In the genomic region with DNA sequence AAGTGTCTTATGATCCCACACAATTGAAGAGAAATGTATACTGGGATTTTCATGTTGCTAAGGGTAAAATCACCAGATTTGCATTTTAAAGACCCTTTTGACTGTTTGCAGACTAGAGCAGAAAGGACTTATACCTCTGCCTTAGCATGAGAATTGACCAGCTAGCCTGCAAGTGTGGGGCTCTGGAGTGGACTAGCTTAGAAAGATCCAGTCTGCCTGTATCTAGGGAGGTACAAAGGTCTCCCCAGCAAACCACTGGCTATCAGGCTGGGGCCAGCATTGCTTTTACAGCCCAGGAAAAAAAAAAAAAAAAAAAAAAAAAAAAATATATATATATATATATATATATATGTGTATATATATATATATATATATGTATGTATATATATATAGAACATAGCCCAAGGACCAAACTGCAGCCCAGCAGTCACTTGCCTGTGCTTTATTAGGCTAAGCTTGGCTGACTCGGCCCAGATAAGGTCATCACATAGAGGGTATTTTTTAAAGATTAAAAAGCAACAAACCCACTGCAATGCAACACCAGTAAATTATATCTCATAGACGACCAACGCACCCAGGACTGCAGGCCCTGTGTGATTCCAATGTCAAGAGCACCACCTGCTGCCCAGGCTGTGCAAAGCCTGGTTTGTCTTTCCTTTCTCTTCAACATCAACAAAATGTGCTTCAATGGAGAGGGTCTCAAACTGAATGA, we compare ENCODE assay signal across 9 cellular contexts.
DNase-seq lines count a peak whose midpoint lies in the region; ATAC-seq and TF ChIP-seq lines count a peak whose summit lies in the region.
"Had no signal": no experiment of that assay in that cellular context is flagged by ENCODE, and none has a peak within 500 bp of the region (broad histone marks: within the 10 kb centered on the region; RNA-seq: fewer than 3 reads in every experiment).

No MANE protein-coding gene starts in this region.

- H3K9ac ChIP-seq in liver (ENCODE audit: low read depth in 1 of 2, low read length in 2 of 2) = no peak overlapping the region

- no peak overlapping the region for H3K27ac Mint-ChIP-seq in stimulated activated naive CD8-positive, alpha-beta T cell treated with anti-CD3 and anti-CD28 coated beads, Interleukin-15, amount 100 ng/mL, for 72 hours

- TF ChIP-seq CTCF in choroid plexus epithelial cell (conservative IDR thresholded peaks at IDR 0.05; ENCODE audit: low read depth, low read length) (peak; percentile 98), liver (IDR thresholded peaks at IDR 0.05; ENCODE audit: low read depth, low read length, missing input control) (peak; percentile 83)

- no peaks in the 10 kb centered on the region for H3K36me3 ChIP-seq in liver (ENCODE audit: control insufficient read depth in 4 of 4, insufficient read depth in 3 of 4, low read depth in 1 of 4, low read length in 3 of 4)
- H3K36me3 ChIP-seq: neutrophil had no signal

- H3K4me3 ChIP-seq in choroid plexus epithelial cell (ENCODE audit: low read depth, low read length) = no peak overlapping the region
- H3K4me3 ChIP-seq in liver (ENCODE audit: low read depth in 1 of 3, low read length in 3 of 3) = no peak overlapping the region

- no peaks in the 10 kb centered on the region for H3K27me3 ChIP-seq in liver (ENCODE audit: control insufficient read depth in 4 of 4, insufficient read depth in 4 of 4, low read length in 3 of 4)
- H3K27me3 ChIP-seq: neutrophil had no signal

- H3K4me1 ChIP-seq in liver (ENCODE audit: control insufficient read depth in 4 of 4, insufficient read depth in 4 of 4, low read length in 3 of 4) = no peaks in the 10 kb centered on the region

- H3K27ac ChIP-seq in liver (ENCODE audit: low read depth in 1 of 2, low read length in 2 of 2) = no peak overlapping the region
- H3K27ac ChIP-seq: neutrophil had no signal

- WGBS in liver = 5% methylated on average over 3 of the region's 3 CpGs

- peak; percentile 51 to 66 for DNase-seq in AML-193 (lab: John Stamatoyannopoulos, UW)
- peak; percentile 46 for DNase-seq in NCI-H128 (lab: John Stamatoyannopoulos, UW; ENCODE audit: unreplicated experiment)
- peak; percentile 65 for DNase-seq in SKM-1 (lab: John Stamatoyannopoulos, UW; ENCODE audit: unreplicated experiment)
- peak; percentile 92 for DNase-seq in choroid plexus epithelial cell (ENCODE audit: low read depth)
- peak; percentile 39 to 51 for DNase-seq in stimulated activated naive CD8-positive, alpha-beta T cell treated with anti-CD3 and anti-CD28 coated beads, Interleukin-15, amount 100 ng/mL, for 72 hours

- H3K9me3 Mint-ChIP-seq in stimulated activated naive CD8-positive, alpha-beta T cell treated with anti-CD3 and anti-CD28 coated beads, Interleukin-15, amount 100 ng/mL, for 72 hours = no peaks in the 10 kb centered on the region

- no peaks in the 10 kb centered on the region for H3K4me1 Mint-ChIP-seq in stimulated activated naive CD8-positive, alpha-beta T cell treated with anti-CD3 and anti-CD28 coated beads, Interleukin-15, amount 100 ng/mL, for 72 hours

- H3K27me3 Mint-ChIP-seq in stimulated activated naive CD8-positive, alpha-beta T cell treated with anti-CD3 and anti-CD28 coated beads, Interleukin-15, amount 100 ng/mL, for 72 hours = no peaks in the 10 kb centered on the region

- ATAC-seq in GM18511 (IDR thresholded peaks at IDR 0.05; ENCODE audit: unreplicated experiment) (peak; percentile 80), HG02870 (IDR thresholded peaks at IDR 0.05; ENCODE audit: unreplicated experiment) (peak; percentile 82)
- ATAC-seq in stimulated activated naive CD8-positive, alpha-beta T cell treated with anti-CD3 and anti-CD28 coated beads, Interleukin-15, amount 100 ng/mL, for 72 hours = peak; percentile 85

- H3K9me3 ChIP-seq in liver (ENCODE audit: control insufficient read depth in 4 of 4, low read length in 3 of 4) = no peaks in the 10 kb centered on the region
- H3K9me3 ChIP-seq: neutrophil had no signal

- peak; percentile 94 to 95 for TF ChIP-seq RAD21 in liver (IDR thresholded peaks at IDR 0.05)

- H3K4me3 Mint-ChIP-seq in stimulated activated naive CD8-positive, alpha-beta T cell treated with anti-CD3 and anti-CD28 coated beads, Interleukin-15, amount 100 ng/mL, for 72 hours = no peak overlapping the region

TF ChIP-seq in liver, 16 proteins besides CTCF, POLR2A, EP300 and RAD21:
- TF ChIP-seq RXRA (IDR thresholded peaks at IDR 0.05) (no peak), HNF4G (IDR thresholded peaks at IDR 0.05) (no peak), NR2F2 (IDR thresholded peaks at IDR 0.05) (no peak), YY1 (IDR thresholded peaks at IDR 0.05) (no peak), SP1 (IDR thresholded peaks at IDR 0.05) (no peak), GABPA (IDR thresholded peaks at IDR 0.05 in 1 of 2, conservative IDR thresholded peaks at IDR 0.05 in 1 of 2) (no peak)
- TF ChIP-seq, protein P1, sequence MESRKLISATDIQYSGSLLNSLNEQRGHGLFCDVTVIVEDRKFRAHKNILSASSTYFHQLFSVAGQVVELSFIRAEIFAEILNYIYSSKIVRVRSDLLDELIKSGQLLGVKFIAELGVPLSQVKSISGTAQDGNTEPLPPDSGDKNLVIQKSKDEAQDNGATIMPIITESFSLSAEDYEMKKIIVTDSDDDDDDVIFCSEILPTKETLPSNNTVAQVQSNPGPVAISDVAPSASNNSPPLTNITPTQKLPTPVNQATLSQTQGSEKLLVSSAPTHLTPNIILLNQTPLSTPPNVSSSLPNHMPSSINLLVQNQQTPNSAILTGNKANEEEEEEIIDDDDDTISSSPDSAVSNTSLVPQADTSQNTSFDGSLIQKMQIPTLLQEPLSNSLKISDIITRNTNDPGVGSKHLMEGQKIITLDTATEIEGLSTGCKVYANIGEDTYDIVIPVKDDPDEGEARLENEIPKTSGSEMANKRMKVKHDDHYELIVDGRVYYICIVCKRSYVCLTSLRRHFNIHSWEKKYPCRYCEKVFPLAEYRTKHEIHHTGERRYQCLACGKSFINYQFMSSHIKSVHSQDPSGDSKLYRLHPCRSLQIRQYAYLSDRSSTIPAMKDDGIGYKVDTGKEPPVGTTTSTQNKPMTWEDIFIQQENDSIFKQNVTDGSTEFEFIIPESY (IDR thresholded peaks at IDR 0.05) = no peak
- TF ChIP-seq, protein P2, sequence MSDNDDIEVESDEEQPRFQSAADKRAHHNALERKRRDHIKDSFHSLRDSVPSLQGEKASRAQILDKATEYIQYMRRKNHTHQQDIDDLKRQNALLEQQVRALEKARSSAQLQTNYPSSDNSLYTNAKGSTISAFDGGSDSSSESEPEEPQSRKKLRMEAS (IDR thresholded peaks at IDR 0.05) = no peak
